8 cellular contexts compared by ENCODE assay signal in genomic region chr10:48306265-48306869, GRCh38. TPM values are rescaled to one million over a fixed set of nuclear protein-coding genes. Genes with fewer than 3 reads are reported as not detected.
A peak's percentile ranks its signal among the peaks of the same experiment; 100 is the strongest.
DNase-seq lines count a peak whose midpoint lies in the region; ATAC-seq, FAIRE-seq and TF ChIP-seq lines count a peak whose summit lies in the region.

TSS of gene MAPK8 (plus strand) at chr10:48306677. CDS start at chr10:48401661, 94,984 bp downstream.

- H3K4me1 Mint-ChIP-seq in WTC11: peaks cover 24% of the 10 kb centered on the region

- TF ChIP-seq CTCF in AG04450 (IDR thresholded peaks at IDR 0.05; ENCODE audit: low read depth, low read length) (no peak), WTC11 (IDR thresholded peaks at IDR 0.05) (no peak), bronchial epithelial cell (IDR thresholded peaks at IDR 0.05; ENCODE audit: insufficient read depth, low read length, severe bottlenecking) (no peak)

- H3K4me3 ChIP-seq in AG04450 (ENCODE audit: low read depth, low read length) (peak within 1 kb of the TSS; percentile 80), bronchial epithelial cell (ENCODE audit: low read depth, low read length) (peak within 1 kb of the TSS; percentile 70)

- H3K36me3 Mint-ChIP-seq in WTC11: no peaks in the 10 kb centered on the region

- DNase-seq in AG04450 (ENCODE audit: low read depth, low spot score) (peak; percentile 47), NCI-H2227 (lab: John Stamatoyannopoulos, UW; ENCODE audit: unreplicated experiment) (peak; percentile 90), WTC11 (ENCODE audit: low spot score) (peak; percentile 98), bronchial epithelial cell (ENCODE audit: low read depth) (peak; percentile 60), iPS-NIHi7 (ENCODE audit: extremely low spot score) (peak; percentile 100), smooth muscle cell of the brain vasculature (ENCODE audit: low read depth, low spot score) (peak; percentile 62)

- ATAC-seq in GM18909 (IDR thresholded peaks at IDR 0.05; ENCODE audit: poor library complexity, unreplicated experiment) (peak; percentile 87), HG03159 (IDR thresholded peaks at IDR 0.05; ENCODE audit: unreplicated experiment) (peak; percentile 83), WTC11 (peak; percentile 95)

- peak within 1 kb of the TSS; percentile 53 for H3K27ac ChIP-seq in AG04450 (ENCODE audit: low read depth, low read length)

- H3K9me3 ChIP-seq in AG04450 (ENCODE audit: control insufficient read depth, insufficient read depth, low read length): no peaks in the 10 kb centered on the region; the same call in 1 of the 2 replicates

- no peak for FAIRE-seq in bronchial epithelial cell (lab: Jason Lieb, UNC)

- H3K4me3 Mint-ChIP-seq in WTC11: peak within 1 kb of the TSS; percentile 75

- POLR2A ChIA-PET in AG04450 (lab: Yijun Ruan, JAX) (interaction anchor here (0.6 kb wide), 1 partner anchor 350 kb away, joined by 3 read pairs; no protein-coding TSS in a partner anchor), WTC11 (lab: Charles Lee) (no interaction called here)

- H3K36me3 ChIP-seq in bronchial epithelial cell (ENCODE audit: control insufficient read depth, insufficient read depth, low read length): no peaks in the 10 kb centered on the region

- peak within 1 kb of the TSS; percentile 85 for H3K27ac Mint-ChIP-seq in WTC11

- CTCF ChIA-PET in AG04450 (lab: Charles Lee): no interaction called here
- CTCF ChIA-PET in WTC11 (lab: Charles Lee): interaction anchor here (0.8 to 1.1 kb wide), 3 partner anchors 15 to 55 kb away, joined by 4 to 5 read pairs (median 5); no protein-coding TSS in a partner anchor

- H3K27me3 ChIP-seq in AG04450 (ENCODE audit: control insufficient read depth, insufficient read depth, low read length) (peaks cover 8% of the 10 kb centered on the region), bronchial epithelial cell (ENCODE audit: control insufficient read depth, insufficient read depth, low read length) (no peaks in the 10 kb centered on the region)

- H3K9me3 Mint-ChIP-seq in WTC11: no peaks in the 10 kb centered on the region

- peaks cover 22% of the 10 kb centered on the region for H3K27me3 Mint-ChIP-seq in WTC11 (ENCODE audit: low read depth)

TF ChIP-seq in WTC11, 78 proteins besides CTCF, POLR2A, EP300 and RAD21 (continues in another document):
- TF ChIP-seq SMAD4 (CRISPR knock-in tag; IDR thresholded peaks at IDR 0.05) (peak; percentile 82; the same call in 1 of the 2 replicates), GABPB1 (CRISPR knock-in tag; IDR thresholded peaks at IDR 0.05) (peak; percentile 60; the same call in 1 of the 2 replicates), MYBL2 (CRISPR knock-in tag; IDR thresholded peaks at IDR 0.05) (peak; percentile 39; the same call in 1 of the 2 replicates), FOXP4 (CRISPR knock-in tag; IDR thresholded peaks at IDR 0.05) (peak; percentile 97), GRHL2 (CRISPR knock-in tag; IDR thresholded peaks at IDR 0.05; ENCODE audit: insufficient replicate concordance, severe bottlenecking) (no peak), ZNF281 (CRISPR knock-in tag; IDR thresholded peaks at IDR 0.05) (peak; percentile 88), PREB (CRISPR knock-in tag; IDR thresholded peaks at IDR 0.05; ENCODE audit: borderline replicate concordance) (peak; percentile 79; the same call in 1 of the 2 replicates), ARID4B (CRISPR knock-in tag; IDR thresholded peaks at IDR 0.05; ENCODE audit: borderline replicate concordance) (peak; percentile 85), ZSCAN18 (CRISPR knock-in tag; IDR thresholded peaks at IDR 0.05) (no peak), ATF3 (CRISPR knock-in tag; conservative IDR thresholded peaks at IDR 0.05) (no peak)

RNA-seq across cellular contexts. Expression of gene MAPK8, which starts in this region (rescaled TPM):
- polyA plus RNA-seq in AG04450 (2011; rRNA removed): 58.7 and 75.6 TPM in 2 replicates
- 28.2 and 46.3 TPM in 2 replicates for polyA minus RNA-seq in AG04450 (2011; rRNA and poly(A)+ RNA removed)
- total RNA-seq in WTC11 (2021) (52.9 to 58.7 TPM (median 56.6 TPM) in 3 replicates), bronchial epithelial cell (30.6 and 43.2 TPM in 2 replicates)

Comparison
In these comparisons a context has a peak if more than half of its experiments do, and no peak if none do; other contexts are left out.
1. Peak in every context shown above with its lines: DNase-seq, ATAC-seq, H3K4me3 ChIP-seq and H3K27ac ChIP-seq.
2. DNase-seq: peak in every context shown above with its lines; median percentile 100 in iPS-NIHi7; 98 in WTC11; 90 in NCI-H2227; 62 in smooth muscle cell of the brain vasculature; 60 in bronchial epithelial cell; 47 in AG04450.